8 cellular contexts compared by ENCODE assay signal in genomic region chr12:89524201-89525001, GRCh38. TPM values are rescaled to one million over a fixed set of nuclear protein-coding genes. Genes with fewer than 3 reads are reported as not detected.
DNase-seq lines count a peak whose midpoint lies in the region; ATAC-seq, FAIRE-seq and TF ChIP-seq lines count a peak whose summit lies in the region.

Gene GALNT4, minus strand, starts transcription at chr12:89524796. Its CDS starts 247 bp downstream, at chr12:89524549.

- no peak within 1 kb of the TSS for H2AK5ac ChIP-seq in IMR-90 (ENCODE audit: low read depth, low read length)

- H3K4me3 ChIP-seq in IMR-90 (ENCODE audit: insufficient read depth, low read depth, low read length) (peak within 1 kb of the TSS; percentile 88), neutrophil (ENCODE audit: low read depth in 1 of 2, low read length in 1 of 2) (peak within 1 kb of the TSS; percentile 87 to 97)

- H2BK5ac ChIP-seq in IMR-90 (ENCODE audit: low read depth, low read length, poor library complexity, severe bottlenecking): peak within 1 kb of the TSS; percentile 89

- peak; percentile 58 for TF ChIP-seq RAD21 in IMR-90 (IDR thresholded peaks at IDR 0.05; ENCODE audit: low read length)

- H2AK9ac ChIP-seq in IMR-90 (replicated peaks; ENCODE audit: low read depth, low read length, poor library complexity): peak within 1 kb of the TSS; percentile 80

- ATAC-seq in GM21526 (IDR thresholded peaks at IDR 0.05; ENCODE audit: low FRiP score, unreplicated experiment) (peak; percentile 78), IMR-90 (ENCODE audit: low read depth) (peak; percentile 81)

- no peaks in the 10 kb centered on the region for H3K27me3 ChIP-seq in IMR-90 (ENCODE audit: control insufficient read depth, insufficient read depth, low read length)
- H3K27me3 ChIP-seq in neutrophil: no peaks in the 10 kb centered on the region

- in situ Hi-C loops in IMR-90 (cut with MboI; ENCODE audit: low sequenced_read_pairs): loop anchor here (5.0 to 25.0 kb wide), 4 partner anchors 52 to 1387 kb away; partner anchors contain the start of genes CEP290, DUSP6 and TMTC3

- H3K56ac ChIP-seq in IMR-90 (ENCODE audit: extremely low read depth, insufficient read depth, low read length): peak within 1 kb of the TSS; percentile 78

- H4K5ac ChIP-seq in IMR-90 (ENCODE audit: low read depth, low read length): peak within 1 kb of the TSS; percentile 86

- CTCF ChIA-PET in IMR-90 (lab: Yijun Ruan, JAX): interaction anchor here (0.7 to 1.9 kb wide), 5 partner anchors 13 to 507 kb away, joined by 3 to 10 read pairs (median 5); no protein-coding TSS in a partner anchor

- no TSS peak for BruUV-seq in IMR-90 (replicated peaks; lab: Mats Ljungman, UMichigan)

- H3K36me3 ChIP-seq in IMR-90 (ENCODE audit: control insufficient read depth, insufficient read depth, low read length): 0 out of 2 replicates have a peak, but pooled peaks cover 2% of the 10 kb centered on the region
- no peaks in the 10 kb centered on the region for H3K36me3 ChIP-seq in neutrophil

- H3K9me1 ChIP-seq in IMR-90 (ENCODE audit: insufficient read depth, low read length): peaks cover 3% of the 10 kb centered on the region; the same call in 1 of the 2 replicates

- DNase-seq in Daoy (ENCODE audit: low read depth): peak; percentile 88
- DNase-seq in IMR-90: peak; percentile 85
- DNase-seq in SIG-M5 treated with dmso at 0.1 percent for 504 hours (lab: John Stamatoyannopoulos, UW; ENCODE audit: unreplicated experiment): peak; percentile 91
- DNase-seq in activated naive CD4-positive, alpha-beta T cell (lab: John Stamatoyannopoulos, UW): peak; percentile 27 to 59 (median 39)
- DNase-seq in frontal cortex (ENCODE audit: low spot score in 2 of 2): peak; percentile 75 to 80
- DNase-seq in superior temporal gyrus (ENCODE audit: extremely low spot score): peak; percentile 79

- WGBS in IMR-90 (ENCODE audit: extremely low coverage in 2 of 2, insufficient read length in 1 of 2), 2 experiments: 0% methylated on average over 9 of the region's 41 CpGs; no CpG with 5 or more reads in 1 of the 2 experiments

- peak within 1 kb of the TSS; percentile 83 for H3K4me2 ChIP-seq in IMR-90 (ENCODE audit: low read depth, low read length)

- peak within 1 kb of the TSS; percentile 61; the same call in 1 of the 2 replicates for H2BK20ac ChIP-seq in IMR-90 (ENCODE audit: low read depth, low read length)

- H3K4ac ChIP-seq in IMR-90 (ENCODE audit: low read depth, low read length): peak within 1 kb of the TSS; percentile 93

- dilution Hi-C loops in IMR-90 (cut with HindIII; ENCODE audit: low sequenced_read_pairs, unreplicated experiment): no loop called here

- peak within 1 kb of the TSS; percentile 87 for H4K8ac ChIP-seq in IMR-90 (ENCODE audit: low read depth in 2 of 2, low read length in 2 of 2)

- H3K9ac ChIP-seq in IMR-90 (ENCODE audit: low read depth, low read length): peak within 1 kb of the TSS; percentile 95

- TF ChIP-seq CTCF in IMR-90 (conservative IDR thresholded peaks at IDR 0.05; ENCODE audit: low read depth, low read length) (peak; percentile 70), neutrophil (IDR thresholded peaks at IDR 0.05) (peak; percentile 84)

- TF ChIP-seq POLR2A in IMR-90 (IDR thresholded peaks at IDR 0.05; ENCODE audit: low read depth, low read length): peak; percentile 19; the same call in 1 of the 2 replicates

- intact Hi-C loops in IMR-90 (cut with micrococcal nuclease): loop anchor here (1.0 to 10.0 kb wide), 5 partner anchors 54 to 940 kb away; partner anchors contain the start of genes DUSP6 and KITLG

- H4K20me1 ChIP-seq in IMR-90 (ENCODE audit: insufficient read depth, low read length): peaks cover 3% of the 10 kb centered on the region; the same call in 1 of the 2 replicates

- peak within 1 kb of the TSS; percentile 98 for H3K23ac ChIP-seq in IMR-90 (ENCODE audit: low read depth, low read length)

- peak within 1 kb of the TSS; percentile 87; the same call in 2 of the 3 replicates for H2BK15ac ChIP-seq in IMR-90 (ENCODE audit: low read depth, low read length)

- H4K91ac ChIP-seq in IMR-90 (ENCODE audit: insufficient read depth, low read depth, low read length): peak within 1 kb of the TSS; percentile 92

- peak within 1 kb of the TSS; percentile 82 for H3K14ac ChIP-seq in IMR-90 (replicated peaks; ENCODE audit: low read depth, low read length)

- no peaks in the 10 kb centered on the region for H3K9me3 ChIP-seq in IMR-90 (ENCODE audit: control insufficient read depth, insufficient read depth, low read length)
- no peaks in the 10 kb centered on the region for H3K9me3 ChIP-seq in neutrophil

- no peak for FAIRE-seq in frontal cortex (lab: Jason Lieb, UNC)

- peak within 1 kb of the TSS; percentile 74 for H2BK120ac ChIP-seq in IMR-90 (ENCODE audit: low read depth, low read length)

- H3K18ac ChIP-seq in IMR-90 (ENCODE audit: low read depth, low read length): peak within 1 kb of the TSS; percentile 76

- H3K27ac ChIP-seq in IMR-90 (ENCODE audit: insufficient read depth, low read length): peak within 1 kb of the TSS; percentile 90
- peak within 1 kb of the TSS; percentile 86 for H3K27ac ChIP-seq in neutrophil

- H3K79me1 ChIP-seq in IMR-90 (ENCODE audit: low read depth in 1 of 2, low read length in 2 of 2): peaks cover 28 to 29% of the 10 kb centered on the region in 2 experiments

- POLR2A ChIA-PET in IMR-90 (lab: Charles Lee; ENCODE audit: unreplicated experiment): interaction anchor here (0.7 kb wide), 1 partner anchor 171 kb away, joined by 6 read pairs; no protein-coding TSS in a partner anchor

- H2AFZ ChIP-seq in IMR-90 (replicated peaks; ENCODE audit: low read length, poor library complexity): peak within 1 kb of the TSS; percentile 100

- H3K4me1 ChIP-seq in IMR-90 (ENCODE audit: control insufficient read depth, insufficient read depth, low read length) (peaks cover 11% of the 10 kb centered on the region), neutrophil (ENCODE audit: control insufficient read depth in 1 of 2, insufficient read depth in 1 of 2, low read depth in 1 of 2, low read length in 1 of 2) (peaks cover 44 to 46% of the 10 kb centered on the region in 2 experiments)

TF ChIP-seq in IMR-90, 13 proteins besides CTCF, POLR2A, EP300 and RAD21:
- TF ChIP-seq ELK1 (IDR thresholded peaks at IDR 0.05; ENCODE audit: borderline replicate concordance, low read depth, low read length) (no peak), BHLHE40 (IDR thresholded peaks at IDR 0.05; ENCODE audit: low read depth, low read length) (no peak), RFX5 (IDR thresholded peaks at IDR 0.05; ENCODE audit: low read depth, low read length) (no peak), MAFK (IDR thresholded peaks at IDR 0.05; ENCODE audit: low read depth, low read length) (no peak), RCOR1 (IDR thresholded peaks at IDR 0.05; ENCODE audit: insufficient replicate concordance, low read length) (no peak), CEBPB (IDR thresholded peaks at IDR 0.05; ENCODE audit: low read depth, low read length) (0 out of 2 replicates have a peak, but pooled peaks have one; percentile 5), SMC3 (IDR thresholded peaks at IDR 0.05; ENCODE audit: low read depth, low read length) (peak; percentile 74), USF2 (IDR thresholded peaks at IDR 0.05; ENCODE audit: low read depth, low read length) (no peak), CHD1 (IDR thresholded peaks at IDR 0.05; ENCODE audit: low read depth, low read length) (no peak), FOS (IDR thresholded peaks at IDR 0.05; ENCODE audit: low read depth, low read length) (no peak), NFE2L2 (IDR thresholded peaks at IDR 0.05; ENCODE audit: low read depth, low read length) (no peak), MAZ (IDR thresholded peaks at IDR 0.05; ENCODE audit: borderline replicate concordance, low read depth, low read length) (peak; percentile 93), MXI1 (IDR thresholded peaks at IDR 0.05; ENCODE audit: borderline replicate concordance, low read depth, low read length) (no peak)

RNA-seq across cellular contexts. Expression of gene GALNT4, which starts in this region (rescaled TPM):
- 4.9 and 5.1 TPM in 2 replicates for total RNA-seq in Daoy (2014; rRNA removed; shearing (Covaris generic))
- total RNA-seq in IMR-90 (2012; rRNA removed) (9.0 and 14.2 TPM in 2 replicates), frontal cortex (3.3 TPM)
- polyA plus RNA-seq in IMR-90 (2012; rRNA removed): 1.9 and 2.6 TPM in 2 replicates
- polyA plus RNA-seq in IMR-90 (2012; cell fraction: cytosol; rRNA removed): 0.76 and 1.2 TPM in 2 replicates
- polyA plus RNA-seq in IMR-90 (2012; cell fraction: nucleus; rRNA removed; ENCODE audit: low replicate concordance): 0.29 and 1.4 TPM in 2 replicates

Comparison
In these comparisons a context has a peak if more than half of its experiments do, and no peak if none do; other contexts are left out.
1. Peak in every context shown above with its lines: DNase-seq, ATAC-seq, H3K4me3 ChIP-seq and H3K27ac ChIP-seq.
2. DNase-seq: peak in every context shown above with its lines; median percentile 91 in SIG-M5 treated with dmso at 0.1 percent for 504 hours; 88 in Daoy; 85 in IMR-90; 79 in superior temporal gyrus; 78 in frontal cortex; 39 in activated naive CD4-positive, alpha-beta T cell.